1 cellular context compared by ENCODE assay signal in the genomic region with DNA sequence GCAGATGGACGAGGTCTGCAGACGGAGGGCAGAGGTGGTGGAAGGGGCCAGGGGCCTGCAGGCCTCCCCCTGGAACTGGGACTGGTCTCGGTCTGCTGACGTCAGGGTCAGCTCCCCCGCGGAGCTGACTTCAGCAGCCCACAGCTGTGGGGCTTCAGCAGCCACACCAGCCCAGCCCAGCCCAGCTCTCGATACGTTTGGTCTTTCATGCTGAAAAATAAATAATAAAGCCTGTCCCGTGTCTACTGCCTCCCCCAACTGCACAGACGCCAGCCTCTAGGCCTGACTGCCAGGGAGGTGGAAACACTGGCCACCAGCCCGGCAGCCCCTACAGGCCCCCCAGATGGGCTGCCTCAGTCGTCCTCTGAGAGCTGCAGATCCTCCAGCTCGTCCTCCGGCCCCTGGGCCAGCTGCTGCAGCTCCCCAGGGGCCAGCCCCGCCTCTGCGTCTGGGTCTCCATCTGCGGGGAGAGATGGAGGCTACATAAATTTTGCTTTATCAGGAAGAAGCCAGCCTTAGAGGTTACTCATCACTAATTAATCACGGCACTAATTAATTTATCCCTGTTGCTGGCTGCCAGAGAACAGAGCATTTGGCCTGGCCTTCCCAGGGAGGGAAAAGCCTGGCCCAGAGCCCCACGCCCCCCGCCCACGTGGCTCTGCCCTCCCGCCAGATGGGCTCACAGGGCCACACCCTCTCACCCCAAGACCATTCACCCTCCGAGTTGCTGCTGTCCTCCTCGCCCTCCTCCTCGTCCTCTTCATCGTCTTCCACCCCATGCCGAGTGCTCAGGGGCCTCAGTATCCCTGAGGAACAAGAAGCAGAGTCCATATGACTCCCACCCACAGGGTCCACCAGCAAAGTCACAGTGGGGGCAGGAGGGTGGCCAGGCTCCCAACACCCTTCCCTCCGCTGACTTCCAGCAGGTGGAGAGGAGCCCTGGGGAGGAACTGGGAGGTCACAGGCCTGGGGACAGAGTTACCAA.
A peak's percentile ranks its signal among the peaks of the same experiment; 100 is the strongest.
TF ChIP-seq lines count a peak whose summit lies in the region.

No MANE protein-coding gene starts in this region.

TF ChIP-seq in K562, 482 proteins besides CTCF, POLR2A, EP300 and RAD21 (continued from another document and continues in another):
- TF ChIP-seq SAP30 (IDR thresholded peaks at IDR 0.05; ENCODE audit: borderline replicate concordance, insufficient read depth, low read depth, low read length, poor library complexity, severe bottlenecking) (no peak), CHD2 (IDR thresholded peaks at IDR 0.05; ENCODE audit: low read depth, low read length) (no peak), RBM22 (IDR thresholded peaks at IDR 0.05; ENCODE audit: low read depth, low read length, poor library complexity, severe bottlenecking) (peak; percentile 8), CTBP1 (IDR thresholded peaks at IDR 0.05; ENCODE audit: borderline replicate concordance) (no peak), ZNF311 (CRISPR knock-in tag; IDR thresholded peaks at IDR 0.05) (no peak), SRSF1 (IDR thresholded peaks at IDR 0.05; ENCODE audit: low read depth, low read length) (no peak), THAP12 (CRISPR knock-in tag; IDR thresholded peaks at IDR 0.05) (no peak), GABPB2 (CRISPR knock-in tag; conservative IDR thresholded peaks at IDR 0.05) (no peak), ZNF165 (CRISPR knock-in tag; IDR thresholded peaks at IDR 0.05; ENCODE audit: borderline replicate concordance) (no peak), SMARCB1 (IDR thresholded peaks at IDR 0.05; ENCODE audit: insufficient read length, low read depth) (no peak), SREBF1 (IDR thresholded peaks at IDR 0.05; ENCODE audit: borderline replicate concordance, low read depth, low read length) (no peak), MTA3 (IDR thresholded peaks at IDR 0.05; ENCODE audit: borderline replicate concordance) (no peak), MNT (conservative IDR thresholded peaks at IDR 0.05) (0 out of 4 replicates have a peak, but pooled peaks of 1 of the 2 experiments have one; percentile 21), XRCC3 (IDR thresholded peaks at IDR 0.05) (no peak), BRF1 (IDR thresholded peaks at IDR 0.05; ENCODE audit: borderline replicate concordance, extremely low read depth, insufficient read length) (no peak), TFAM (CRISPR knock-in tag; conservative IDR thresholded peaks at IDR 0.05) (no peak), NCOA6 (IDR thresholded peaks at IDR 0.05) (no peak), ZNF124 (CRISPR knock-in tag; IDR thresholded peaks at IDR 0.05) (no peak), SAFB2 (IDR thresholded peaks at IDR 0.05; ENCODE audit: borderline replicate concordance, low read depth, low read length, severe bottlenecking) (no peak), SETDB1 (IDR thresholded peaks at IDR 0.05; ENCODE audit: low read length) (no peak), TRIM25 (IDR thresholded peaks at IDR 0.05; ENCODE audit: borderline replicate concordance) (no peak), MITF (IDR thresholded peaks at IDR 0.05) (no peak), TGIF2 (CRISPR knock-in tag; IDR thresholded peaks at IDR 0.05) (no peak), ZNF639 (CRISPR knock-in tag; conservative IDR thresholded peaks at IDR 0.05 in 1 of 2, IDR thresholded peaks at IDR 0.05 in 1 of 2) (no peak), TEAD2 (tag; IDR thresholded peaks at IDR 0.05) (no peak), MECOM (CRISPR knock-in tag; IDR thresholded peaks at IDR 0.05) (no peak), SUPT5H (IDR thresholded peaks at IDR 0.05) (no peak), HMGN3 (IDR thresholded peaks at IDR 0.05; ENCODE audit: borderline replicate concordance, extremely low read depth, insufficient read length, low read depth, low read length) (no peak), ZBTB17 (CRISPR knock-in tag; IDR thresholded peaks at IDR 0.05) (no peak), ZNF134 (CRISPR knock-in tag; conservative IDR thresholded peaks at IDR 0.05) (no peak), TCFL5 (CRISPR knock-in tag; conservative IDR thresholded peaks at IDR 0.05) (no peak), NFRKB (IDR thresholded peaks at IDR 0.05; ENCODE audit: low read depth) (no peak), ZNF583 (CRISPR knock-in tag; IDR thresholded peaks at IDR 0.05) (no peak), KLF6 (CRISPR knock-in tag; IDR thresholded peaks at IDR 0.05; ENCODE audit: borderline replicate concordance) (no peak), ZBTB43 (CRISPR knock-in tag; IDR thresholded peaks at IDR 0.05) (no peak), GABPA (tag; conservative IDR thresholded peaks at IDR 0.05; ENCODE audit: low read depth) (no peak), MBD2 (IDR thresholded peaks at IDR 0.05; ENCODE audit: borderline replicate concordance, low read depth) (no peak), ZNF408 (CRISPR knock-in tag; IDR thresholded peaks at IDR 0.05; ENCODE audit: low read depth) (no peak), DPF2 (IDR thresholded peaks at IDR 0.05) (no peak), E2F5 (CRISPR knock-in tag; IDR thresholded peaks at IDR 0.05) (no peak), MXI1 (IDR thresholded peaks at IDR 0.05; ENCODE audit: low read depth, low read length) (no peak), L3MBTL2 (IDR thresholded peaks at IDR 0.05) (no peak)
- TF ChIP-seq, protein P1, sequence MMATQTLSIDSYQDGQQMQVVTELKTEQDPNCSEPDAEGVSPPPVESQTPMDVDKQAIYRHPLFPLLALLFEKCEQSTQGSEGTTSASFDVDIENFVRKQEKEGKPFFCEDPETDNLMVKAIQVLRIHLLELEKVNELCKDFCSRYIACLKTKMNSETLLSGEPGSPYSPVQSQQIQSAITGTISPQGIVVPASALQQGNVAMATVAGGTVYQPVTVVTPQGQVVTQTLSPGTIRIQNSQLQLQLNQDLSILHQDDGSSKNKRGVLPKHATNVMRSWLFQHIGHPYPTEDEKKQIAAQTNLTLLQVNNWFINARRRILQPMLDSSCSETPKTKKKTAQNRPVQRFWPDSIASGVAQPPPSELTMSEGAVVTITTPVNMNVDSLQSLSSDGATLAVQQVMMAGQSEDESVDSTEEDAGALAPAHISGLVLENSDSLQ (IDR thresholded peaks at IDR 0.05), result no peak
- TF ChIP-seq, protein P2, sequence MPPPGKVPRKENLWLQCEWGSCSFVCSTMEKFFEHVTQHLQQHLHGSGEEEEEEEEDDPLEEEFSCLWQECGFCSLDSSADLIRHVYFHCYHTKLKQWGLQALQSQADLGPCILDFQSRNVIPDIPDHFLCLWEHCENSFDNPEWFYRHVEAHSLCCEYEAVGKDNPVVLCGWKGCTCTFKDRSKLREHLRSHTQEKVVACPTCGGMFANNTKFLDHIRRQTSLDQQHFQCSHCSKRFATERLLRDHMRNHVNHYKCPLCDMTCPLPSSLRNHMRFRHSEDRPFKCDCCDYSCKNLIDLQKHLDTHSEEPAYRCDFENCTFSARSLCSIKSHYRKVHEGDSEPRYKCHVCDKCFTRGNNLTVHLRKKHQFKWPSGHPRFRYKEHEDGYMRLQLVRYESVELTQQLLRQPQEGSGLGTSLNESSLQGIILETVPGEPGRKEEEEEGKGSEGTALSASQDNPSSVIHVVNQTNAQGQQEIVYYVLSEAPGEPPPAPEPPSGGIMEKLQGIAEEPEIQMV (tag; conservative IDR thresholded peaks at IDR 0.05; ENCODE audit: low read depth), result no peak
- TF ChIP-seq, protein P3, sequence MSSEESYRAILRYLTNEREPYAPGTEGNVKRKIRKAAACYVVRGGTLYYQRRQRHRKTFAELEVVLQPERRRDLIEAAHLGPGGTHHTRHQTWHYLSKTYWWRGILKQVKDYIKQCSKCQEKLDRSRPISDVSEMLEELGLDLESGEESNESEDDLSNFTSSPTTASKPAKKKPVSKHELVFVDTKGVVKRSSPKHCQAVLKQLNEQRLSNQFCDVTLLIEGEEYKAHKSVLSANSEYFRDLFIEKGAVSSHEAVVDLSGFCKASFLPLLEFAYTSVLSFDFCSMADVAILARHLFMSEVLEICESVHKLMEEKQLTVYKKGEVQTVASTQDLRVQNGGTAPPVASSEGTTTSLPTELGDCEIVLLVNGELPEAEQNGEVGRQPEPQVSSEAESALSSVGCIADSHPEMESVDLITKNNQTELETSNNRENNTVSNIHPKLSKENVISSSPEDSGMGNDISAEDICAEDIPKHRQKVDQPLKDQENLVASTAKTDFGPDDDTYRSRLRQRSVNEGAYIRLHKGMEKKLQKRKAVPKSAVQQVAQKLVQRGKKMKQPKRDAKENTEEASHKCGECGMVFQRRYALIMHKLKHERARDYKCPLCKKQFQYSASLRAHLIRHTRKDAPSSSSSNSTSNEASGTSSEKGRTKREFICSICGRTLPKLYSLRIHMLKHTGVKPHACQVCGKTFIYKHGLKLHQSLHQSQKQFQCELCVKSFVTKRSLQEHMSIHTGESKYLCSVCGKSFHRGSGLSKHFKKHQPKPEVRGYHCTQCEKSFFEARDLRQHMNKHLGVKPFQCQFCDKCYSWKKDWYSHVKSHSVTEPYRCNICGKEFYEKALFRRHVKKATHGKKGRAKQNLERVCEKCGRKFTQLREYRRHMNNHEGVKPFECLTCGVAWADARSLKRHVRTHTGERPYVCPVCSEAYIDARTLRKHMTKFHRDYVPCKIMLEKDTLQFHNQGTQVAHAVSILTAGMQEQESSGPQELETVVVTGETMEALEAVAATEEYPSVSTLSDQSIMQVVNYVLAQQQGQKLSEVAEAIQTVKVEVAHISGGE (CRISPR knock-in tag; IDR thresholded peaks at IDR 0.05), result no peak
